ENCODE assay signal across 32 cellular contexts in genomic region chr3:111434941-111435622, GRCh38.
"Had no signal": no experiment of that assay in that cellular context is flagged by ENCODE, and none has a peak within 500 bp of the region (broad histone marks: within the 10 kb centered on the region; RNA-seq: fewer than 3 reads in every experiment).

No MANE protein-coding gene starts in this region.

- H3K4me3 ChIP-seq: ascending aorta, MG63 had no signal

- ATAC-seq: activated CD8-positive, alpha-beta T cell treated with anti-CD3 and anti-CD28 coated beads for 36 hours; activated T-cell treated with anti-CD3 and anti-CD28 coated beads, Interleukin-2, amount 50 U/mL, for 72 hours; activated T-helper 17 cell treated with anti-CD3 and anti-CD28 coated beads, Interleukin-2, amount 50 U/mL, for 72 hours; Panc1; Right ventricle myocardium inferior; SK-N-SH treated with all-trans-retinoic acid at 6 μM for 48 hours had no signal

- DNase-seq: activated CD4-positive, alpha-beta T cell treated with anti-CD3 and anti-CD28 coated beads, Interleukin-2, amount 10 ng/mL, durations not matched to agents 24 days and 14 days; activated CD4-positive, alpha-beta T cell treated with anti-CD3 and anti-CD28 coated beads, Interleukin-2, amount 50 U/mL, for 4 hours; activated CD8-positive, alpha-beta T cell treated with anti-CD3 and anti-CD28 coated beads for 36 hours; activated effector memory CD4-positive, alpha-beta T cell treated with anti-CD3 and anti-CD28 coated beads, Interleukin-2, amount 50 U/mL, for 16 hours; activated naive CD4-positive, alpha-beta T cell; activated naive CD8-positive, alpha-beta T cell treated with anti-CD3 and anti-CD28 coated beads, Interleukin-2, amount 10 ng/mL, durations not matched to agents 7 days and 5 days; activated T-cell treated with anti-CD3 and anti-CD28 coated beads, Interleukin-2, amount 50 U/mL, for 1 hour; activated T-cell treated with anti-CD3 and anti-CD28 coated beads, Interleukin-2, amount 50 U/mL, for 72 hours; amygdala; caudate nucleus; cerebellar nuclear complex; Karpas-422; KBM-7; MG63; NCI-H1048; NCI-H1105 treated with DMSO at 0.1 percent for 48 hours; NCI-H1436; NCI-H1694; NCI-H1930; NCI-H2081 treated with DMSO at 0.1 percent for 48 hours; NCI-H510A; NCI-H526; NCI-H748 treated with DMSO at 0.1 percent for 48 hours; RPMI8226; SIG-M5; SW 1271; T1000 had no signal

- H3K27ac ChIP-seq: ascending aorta had no signal

- H3K27me3 ChIP-seq: ascending aorta, MG63 had no signal

- H3K36me3 ChIP-seq: ascending aorta, MG63 had no signal

- H3K4me1 ChIP-seq: ascending aorta had no signal

- H3K9me3 ChIP-seq: ascending aorta, MG63 had no signal
